In genomic region chr5:15322426-15322825, GRCh38 we compare ENCODE assay signal across 20 cellular contexts.
A peak's percentile ranks its signal among the peaks of the same experiment; 100 is the strongest.
DNase-seq lines count a peak whose midpoint lies in the region; ATAC-seq, FAIRE-seq and TF ChIP-seq lines count a peak whose summit lies in the region.
"Had no signal": no experiment of that assay in that cellular context is flagged by ENCODE, and none has a peak within 500 bp of the region (broad histone marks: within the 10 kb centered on the region; RNA-seq: fewer than 3 reads in every experiment).

No MANE protein-coding gene starts in this region.

- ATAC-seq in HepG2 (no peak), left lung (peak; percentile 59), upper lobe of right lung (peak; percentile 55), GM21786 (IDR thresholded peaks at IDR 0.05; ENCODE audit: unreplicated experiment) (no peak)
- ATAC-seq: A549; CD8-positive, alpha-beta T cell; GM12878 had no signal

- TF ChIP-seq RAD21 in liver (IDR thresholded peaks at IDR 0.05) (peak in 1 of 2 donors; percentile 34), HepG2 (CRISPR knock-in tag; IDR thresholded peaks at IDR 0.05) (no peak)

- H2AFZ ChIP-seq in HepG2 (ENCODE audit: low read length): no peak overlapping the region

- TF ChIP-seq POLR2A in HepG2 (IDR thresholded peaks at IDR 0.05; ENCODE audit: insufficient read depth in 1 of 2, low read depth in 2 of 2, low read length in 2 of 2): no peak

- no peaks in the 10 kb centered on the region for H4K20me1 ChIP-seq in HepG2 (ENCODE audit: insufficient read depth, low read length)
- H4K20me1 ChIP-seq: BLaER1 treated with 17β-estradiol and CSF1 and Interleukin-3, amounts not matched to agents 10 nM and 100 nM had no signal

- no peak overlapping the region for H3K4me2 ChIP-seq in HepG2 (ENCODE audit: low read depth, low read length)
- H3K4me2 ChIP-seq: A549 had no signal

- H3K79me2 ChIP-seq in HepG2 (ENCODE audit: insufficient read depth, low read length): no peaks in the 10 kb centered on the region

- H3K27me3 ChIP-seq in liver (ENCODE audit: control insufficient read depth in 4 of 4, insufficient read depth in 4 of 4, low read length in 3 of 4) (no peaks in the 10 kb centered on the region), HepG2 (ENCODE audit: control insufficient read depth in 1 of 2, insufficient read depth in 2 of 2, low read length in 2 of 2) (no peaks in the 10 kb centered on the region), left lung (no peaks in the 10 kb centered on the region), upper lobe of right lung (no peaks in the 10 kb centered on the region)
- H3K27me3 ChIP-seq: BLaER1 treated with 17β-estradiol and CSF1 and Interleukin-3, amounts not matched to agents 10 nM and 100 nM had no signal

- H3K9me3 ChIP-seq in liver (ENCODE audit: control insufficient read depth in 4 of 4, low read length in 3 of 4) (no peaks in the 10 kb centered on the region), HepG2 (ENCODE audit: low read length) (no peaks in the 10 kb centered on the region), left lung (no peaks in the 10 kb centered on the region), upper lobe of right lung (no peaks in the 10 kb centered on the region)
- H3K9me3 ChIP-seq: A549 had no signal

- DNase-seq in HepG2 (ENCODE audit: low spot score) (no peak), left lung (no peak), upper lobe of right lung (no peak), iPS-NIHi7 (ENCODE audit: extremely low spot score) (no peak)
- DNase-seq: AML-193; Caco-2; Calu3; CD4-positive, alpha-beta T cell; CD8-positive, alpha-beta T cell; DMS79 treated with DMSO at 0.1 percent for 48 hours; GDM1 had no signal

- no peak for TF ChIP-seq CTCF in liver (IDR thresholded peaks at IDR 0.05; ENCODE audit: low read depth, low read length, missing input control)
- no peak for TF ChIP-seq CTCF in HepG2 (CRISPR knock-in tag; IDR thresholded peaks at IDR 0.05)
- no peak for TF ChIP-seq CTCF in left lung (IDR thresholded peaks at IDR 0.05)
- no peak for TF ChIP-seq CTCF in upper lobe of right lung (IDR thresholded peaks at IDR 0.05)

- intact Hi-C loops in HepG2 (cut with micrococcal nuclease; ENCODE audit: unreplicated experiment): no loop called here
- intact Hi-C loops in left lung (cut with DNase I): no loop called here
- intact Hi-C loops in upper lobe of right lung (cut with DNase I): no loop called here

- H3K9ac ChIP-seq in liver (ENCODE audit: low read depth in 1 of 2, low read length in 2 of 2): no peak overlapping the region
- no peak overlapping the region for H3K9ac ChIP-seq in HepG2 (ENCODE audit: insufficient read depth, low read depth, low read length)
- H3K9ac ChIP-seq: BLaER1 treated with 17β-estradiol and CSF1 and Interleukin-3, amounts not matched to agents 10 nM and 100 nM had no signal

- no peak for TF ChIP-seq EP300 in HepG2 (IDR thresholded peaks at IDR 0.05; ENCODE audit: low read depth in 2 of 2, low read length in 2 of 2)
- TF ChIP-seq EP300 in HepG2 (CRISPR knock-in tag; IDR thresholded peaks at IDR 0.05; ENCODE audit: borderline replicate concordance): no peak

- POLR2A ChIA-PET in HepG2 (lab: Yijun Ruan, JAX): no interaction called here

- no TSS peak for BruUV-seq in HepG2 (replicated peaks; lab: Mats Ljungman, UMichigan)

- H3K27ac ChIP-seq in liver (ENCODE audit: low read depth in 1 of 2, low read length in 2 of 2) (no peak overlapping the region), HepG2 (ENCODE audit: extremely low read length, insufficient read depth, low read length) (no peak overlapping the region), left lung (no peak overlapping the region), upper lobe of right lung (no peak overlapping the region)
- H3K27ac ChIP-seq: 22Rv1; A549; BLaER1 treated with 17β-estradiol and CSF1 and Interleukin-3, amounts not matched to agents 10 nM and 100 nM; C4-2B had no signal

- CTCF ChIA-PET in HepG2 (lab: Yijun Ruan, JAX; ENCODE audit: low intra/inter-chr PET ratio, low total read pairs): no interaction called here

- no peaks in the 10 kb centered on the region for H3K36me3 ChIP-seq in liver (ENCODE audit: control insufficient read depth in 4 of 4, insufficient read depth in 3 of 4, low read depth in 1 of 4, low read length in 3 of 4)
- H3K36me3 ChIP-seq in HepG2 (replicated peaks in 1 of 2; ENCODE audit: control insufficient read depth in 1 of 2, insufficient read depth in 2 of 2, low read length in 2 of 2): no peaks in the 10 kb centered on the region
- no peaks in the 10 kb centered on the region for H3K36me3 ChIP-seq in left lung
- H3K36me3 ChIP-seq in upper lobe of right lung: no peaks in the 10 kb centered on the region
- H3K36me3 ChIP-seq: BLaER1 treated with 17β-estradiol and CSF1 and Interleukin-3, amounts not matched to agents 10 nM and 100 nM had no signal

- no peak for FAIRE-seq in HepG2 (lab: Jason Lieb, UNC)
- FAIRE-seq: A549, GM12878, GM12892, GM18507 had no signal

- peaks cover 0 to 5% (median 1%) of the 10 kb centered on the region in 4 donors for H3K4me1 ChIP-seq in liver (ENCODE audit: control insufficient read depth in 4 of 4, insufficient read depth in 4 of 4, low read length in 3 of 4)
- no peaks in the 10 kb centered on the region for H3K4me1 ChIP-seq in HepG2 (ENCODE audit: insufficient read depth, low read length)
- no peaks in the 10 kb centered on the region for H3K4me1 ChIP-seq in left lung
- H3K4me1 ChIP-seq in upper lobe of right lung: no peaks in the 10 kb centered on the region
- H3K4me1 ChIP-seq: A549, Caco-2 had no signal

- in situ Hi-C loops in HepG2 (cut with HindIII; ENCODE audit: extremely low pct_ligation_motif_present, low pct_unique_long_range_greater_than_20kb): no loop called here

- H3K4me3 ChIP-seq in liver (ENCODE audit: low read depth in 1 of 3, low read length in 3 of 3): no peak overlapping the region
- no peak overlapping the region for H3K4me3 ChIP-seq in HepG2 (replicated peaks in 1 of 3; ENCODE audit: insufficient read depth in 1 of 3, low read depth in 2 of 3, low read length in 3 of 3)
- H3K4me3 ChIP-seq in left lung: no peak overlapping the region
- H3K4me3 ChIP-seq in upper lobe of right lung: no peak overlapping the region
- H3K4me3 ChIP-seq: A549; BLaER1 treated with 17β-estradiol and CSF1 and Interleukin-3, amounts not matched to agents 10 nM and 100 nM; GM12878 had no signal

TF ChIP-seq in liver, 16 proteins besides CTCF, POLR2A, EP300 and RAD21 (continues in another document):
- TF ChIP-seq HNF4G (IDR thresholded peaks at IDR 0.05) (no peak), ZBTB33 (IDR thresholded peaks at IDR 0.05) (no peak), EGR1 (IDR thresholded peaks at IDR 0.05; ENCODE audit: low read depth in 2 of 2) (no peak), TAF1 (conservative IDR thresholded peaks at IDR 0.05) (no peak), JUND (IDR thresholded peaks at IDR 0.05) (no peak), FOXA1 (IDR thresholded peaks at IDR 0.05) (no peak), MAX (IDR thresholded peaks at IDR 0.05) (peak; percentile 13)
- TF ChIP-seq, protein P1, sequence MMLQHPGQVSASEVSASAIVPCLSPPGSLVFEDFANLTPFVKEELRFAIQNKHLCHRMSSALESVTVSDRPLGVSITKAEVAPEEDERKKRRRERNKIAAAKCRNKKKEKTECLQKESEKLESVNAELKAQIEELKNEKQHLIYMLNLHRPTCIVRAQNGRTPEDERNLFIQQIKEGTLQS (IDR thresholded peaks at IDR 0.05): no peak

TF ChIP-seq in HepG2, 621 proteins besides CTCF, POLR2A, EP300 and RAD21 (continues in another document):
- TF ChIP-seq ZFAT (CRISPR knock-in tag; conservative IDR thresholded peaks at IDR 0.05) (no peak), IRF1 (CRISPR knock-in tag; IDR thresholded peaks at IDR 0.05; ENCODE audit: low read depth) (no peak), CCAR2 (optimal IDR thresholded peaks at IDR 0.05; ENCODE audit: low read depth, low read length) (no peak)

Comparison
In these comparisons a context has a peak if more than half of its experiments do, and no peak if none do; other contexts are left out.
1. ATAC-seq: peak in left lung (single experiment) and upper lobe of right lung (single experiment); none in HepG2 (single experiment) and GM21786 (single experiment).